Comparison of ENCODE assay signal across 10 cellular contexts in genomic region chr7:158016171-158017087, GRCh38.
DNase-seq lines count a peak whose midpoint lies in the region; TF ChIP-seq lines count a peak whose summit lies in the region.
"Had no signal": no experiment of that assay in that cellular context is flagged by ENCODE, and none has a peak within 500 bp of the region (broad histone marks: within the 10 kb centered on the region; RNA-seq: fewer than 3 reads in every experiment).

No MANE protein-coding gene starts in this region.

- intact Hi-C loops in esophagus squamous epithelium (cut with DNase I) = no loop called here

- H3K9me3 Mint-ChIP-seq in activated CD4-positive, alpha-beta T cell treated with anti-CD3 and anti-CD28 coated beads, Interleukin-2, amount 10 ng/mL, durations not matched to agents 7 days and 5 days = no peaks in the 10 kb centered on the region

- H3K4me3 ChIP-seq in esophagus squamous epithelium (peak overlapping the region in 3 of 4 donors; percentile 14 to 53 (median 24)), neuron (ENCODE audit: low read length) (peak overlapping the region; percentile 17), MG63 (no peak overlapping the region)
- H3K4me3 ChIP-seq: colonic mucosa had no signal

- TF ChIP-seq CTCF in esophagus squamous epithelium (IDR thresholded peaks at IDR 0.05) = no peak

- peaks cover 0 to 21% (median 9%) of the 10 kb centered on the region in 3 donors for H3K4me1 ChIP-seq in esophagus squamous epithelium
- H3K4me1 ChIP-seq in neuron (ENCODE audit: insufficient read depth, low read length) = peaks cover 27% of the 10 kb centered on the region
- H3K4me1 ChIP-seq: colonic mucosa had no signal

- CTCF ChIA-PET in activated CD4-positive, alpha-beta T cell treated with anti-CD3 and anti-CD28 coated beads, Interleukin-2, amount 10 ng/mL, durations not matched to agents 7 days and 5 days (lab: Charles Lee) = no interaction called here

- DNase-seq in DMS79 treated with DMSO at 0.1 percent for 48 hours (lab: John Stamatoyannopoulos, UW) (peak; percentile 89), NCI-H2107 treated with DMSO at 0.1 percent for 48 hours (lab: John Stamatoyannopoulos, UW; ENCODE audit: unreplicated experiment) (peak; percentile 64), esophagus squamous epithelium (lab: John Stamatoyannopoulos, UW) (no peak), HT-29 (ENCODE audit: low spot score) (no peak), MG63 (no peak)
- DNase-seq in stimulated activated CD4-positive, alpha-beta T cell treated with anti-CD3 and anti-CD28 coated beads, Interleukin-4, amount 100 ng/mL, for 1 hour = no peak
- no peak for DNase-seq in activated CD4-positive, alpha-beta T cell treated with anti-CD3 and anti-CD28 coated beads, Interleukin-2, amount 10 ng/mL, durations not matched to agents 7 days and 5 days
- DNase-seq: colonic mucosa; stimulated activated naive CD8-positive, alpha-beta T cell treated with anti-CD3 and anti-CD28 coated beads, Interleukin-15, Interleukin-2, amounts not matched to agents 100 U/mL and 50 U/mL, for 24 hours had no signal

- no peaks in the 10 kb centered on the region for H3K36me3 Mint-ChIP-seq in activated CD4-positive, alpha-beta T cell treated with anti-CD3 and anti-CD28 coated beads, Interleukin-2, amount 10 ng/mL, durations not matched to agents 7 days and 5 days (ENCODE audit: low read depth)

- no peaks in the 10 kb centered on the region for H3K4me1 Mint-ChIP-seq in activated CD4-positive, alpha-beta T cell treated with anti-CD3 and anti-CD28 coated beads, Interleukin-2, amount 10 ng/mL, durations not matched to agents 7 days and 5 days

- H2AFZ ChIP-seq in neuron (ENCODE audit: low read depth, low read length) = peak overlapping the region; percentile 23

- H3K4me3 Mint-ChIP-seq in activated CD4-positive, alpha-beta T cell treated with anti-CD3 and anti-CD28 coated beads, Interleukin-2, amount 10 ng/mL, durations not matched to agents 7 days and 5 days = no peak overlapping the region

- POLR2A ChIA-PET in activated CD4-positive, alpha-beta T cell treated with anti-CD3 and anti-CD28 coated beads, Interleukin-2, amount 10 ng/mL, durations not matched to agents 7 days and 5 days (lab: Charles Lee) = no interaction called here

- H3K9me3 ChIP-seq in esophagus squamous epithelium (no peaks in the 10 kb centered on the region), neuron (ENCODE audit: low read length) (no peaks in the 10 kb centered on the region), MG63 (no peaks in the 10 kb centered on the region)
- H3K9me3 ChIP-seq: colonic mucosa had no signal

- no peaks in the 10 kb centered on the region for H3K36me3 ChIP-seq in esophagus squamous epithelium
- no peaks in the 10 kb centered on the region for H3K36me3 ChIP-seq in neuron (ENCODE audit: insufficient read depth, low read length)
- H3K36me3 ChIP-seq in MG63 = no peaks in the 10 kb centered on the region
- H3K36me3 ChIP-seq: colonic mucosa had no signal

- H3K27ac ChIP-seq in esophagus squamous epithelium = peak overlapping the region in 1 of 4 donors; percentile 49
- H3K27ac ChIP-seq: colonic mucosa had no signal

- no peak overlapping the region for H3K27ac Mint-ChIP-seq in activated CD4-positive, alpha-beta T cell treated with anti-CD3 and anti-CD28 coated beads, Interleukin-2, amount 10 ng/mL, durations not matched to agents 7 days and 5 days

- WGBS in esophagus squamous epithelium, 2 donors = 30 to 37% methylated on average over 24 to 25 of the region's 31 CpGs

- no peaks in the 10 kb centered on the region for H3K27me3 Mint-ChIP-seq in activated CD4-positive, alpha-beta T cell treated with anti-CD3 and anti-CD28 coated beads, Interleukin-2, amount 10 ng/mL, durations not matched to agents 7 days and 5 days

- no peak for TF ChIP-seq POLR2A in esophagus squamous epithelium (IDR thresholded peaks at IDR 0.05)

- peaks cover 0 to 20% (median 0%) of the 10 kb centered on the region in 4 donors for H3K27me3 ChIP-seq in esophagus squamous epithelium
- H3K27me3 ChIP-seq in neuron (ENCODE audit: insufficient read depth, low read length) = peaks cover 23% of the 10 kb centered on the region
- H3K27me3 ChIP-seq in MG63 = no peaks in the 10 kb centered on the region
- H3K27me3 ChIP-seq: colonic mucosa had no signal

Comparison
In these comparisons a context has a peak if more than half of its experiments do, and no peak if none do; other contexts are left out.
1. DNase-seq: peak in DMS79 treated with DMSO at 0.1 percent for 48 hours (single experiment) and NCI-H2107 treated with DMSO at 0.1 percent for 48 hours (single experiment); none in esophagus squamous epithelium (single experiment), stimulated activated CD4-positive, alpha-beta T cell treated with anti-CD3 and anti-CD28 coated beads, Interleukin-4, amount 100 ng/mL, for 1 hour (single experiment), HT-29 (single experiment), MG63 (single experiment) and activated CD4-positive, alpha-beta T cell treated with anti-CD3 and anti-CD28 coated beads, Interleukin-2, amount 10 ng/mL, durations not matched to agents 7 days and 5 days (single experiment).